Comparison of ENCODE assay signal across 29 cellular contexts in the genomic region with DNA sequence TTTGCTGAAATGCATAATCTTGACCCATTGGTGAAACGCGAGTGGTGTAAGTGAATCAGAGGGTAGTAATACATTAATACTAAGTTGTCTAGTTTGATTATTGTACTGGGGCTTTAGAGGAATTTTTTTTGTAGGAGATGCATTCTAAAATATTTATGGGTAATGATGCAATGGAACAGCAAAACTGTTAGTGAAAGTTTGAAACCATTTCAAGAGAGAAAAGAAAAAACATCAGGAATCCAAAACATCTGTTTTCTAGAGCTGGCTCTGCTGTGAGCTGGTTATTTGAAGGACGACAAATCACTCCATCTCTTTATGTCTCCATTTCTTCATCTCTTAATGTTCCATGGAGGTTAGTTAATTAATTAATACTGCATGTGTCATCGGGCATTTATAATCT.
"Had no signal": no experiment of that assay in that cellular context is flagged by ENCODE, and none has a peak within 500 bp of the region (broad histone marks: within the 10 kb centered on the region; RNA-seq: fewer than 3 reads in every experiment).

No MANE protein-coding gene starts in this region.

- H3K9me3 Mint-ChIP-seq: nephron had no signal

- H3K9me3 ChIP-seq: breast epithelium, mucosa of descending colon, ovary, upper lobe of left lung, vagina had no signal

- H3K27me3 ChIP-seq: breast epithelium, ovary, upper lobe of left lung, vagina had no signal

- H3K27ac Mint-ChIP-seq: activated CD4-positive, alpha-beta memory T cell treated with anti-CD3 and anti-CD28 coated beads for 36 hours; activated CD4-positive, alpha-beta T cell treated with anti-CD3 and anti-CD28 coated beads, Interleukin-2, amount 10 ng/mL, durations not matched to agents 24 days and 14 days; activated naive CD4-positive, alpha-beta T cell treated with anti-CD3 and anti-CD28 coated beads, Interleukin-2, amount 10 ng/mL, durations not matched to agents 7 days and 5 days; nephron; progenitor cell of endocrine pancreas; stimulated activated memory B cell treated with anti-CD40 and anti-IgM and Interleukin-4, amounts not matched to agents 10 μg/mL and 1 μg/mL and 100 μg/mL, for 72 hours; stimulated activated naive CD8-positive, alpha-beta T cell treated with anti-CD3 and anti-CD28 coated beads, Interleukin-15, amount 100 ng/mL, for 72 hours; T-helper 17 cell had no signal

- DNase-seq: activated CD4-positive, alpha-beta memory T cell treated with anti-CD3 and anti-CD28 coated beads for 36 hours; activated CD4-positive, alpha-beta T cell treated with anti-CD3 and anti-CD28 coated beads, Interleukin-2, amount 10 ng/mL, durations not matched to agents 24 days and 14 days; activated CD4-positive, CD25-positive, alpha-beta regulatory T cell treated with anti-CD3 and anti-CD28 coated beads, Interleukin-2, amount 50 U/mL, for 72 hours; activated CD8-positive, alpha-beta memory T cell treated with anti-CD3 and anti-CD28 coated beads, Interleukin-2, amount 50 U/mL, for 4 hours; activated gamma-delta T cell; activated naive CD4-positive, alpha-beta T cell treated with anti-CD3 and anti-CD28 coated beads, Interleukin-2, amount 10 ng/mL, durations not matched to agents 7 days and 5 days; activated T-cell treated with anti-CD3 and anti-CD28 coated beads, Interleukin-2, amount 50 U/mL, for 1 hour; central memory CD4-positive, alpha-beta T cell; effector CD8-positive, alpha-beta T cell; foreskin fibroblast; head of caudate nucleus; hippocampal formation; left cardiac atrium; left ventricle myocardium superior; mucosa of descending colon; ovary; small intestine; stimulated activated CD4-positive, alpha-beta T cell treated with anti-CD3 and anti-CD28 coated beads, Interleukin-4, amount 100 ng/mL, for 24 hours; stimulated activated naive CD8-positive, alpha-beta T cell treated with anti-CD3 and anti-CD28 coated beads, Interleukin-15, amount 100 ng/mL, for 72 hours; substantia nigra; T-helper 17 cell; T1000; upper lobe of left lung had no signal

- H3K4me1 ChIP-seq: breast epithelium, upper lobe of left lung, vagina had no signal

- H3K4me3 ChIP-seq: breast epithelium, mucosa of descending colon, ovary, upper lobe of left lung, vagina had no signal

- H3K36me3 ChIP-seq: breast epithelium, ovary, upper lobe of left lung, vagina had no signal

- H3K27ac ChIP-seq: breast epithelium, ovary, upper lobe of left lung, vagina had no signal

- H3K36me3 Mint-ChIP-seq: activated CD4-positive, alpha-beta memory T cell treated with anti-CD3 and anti-CD28 coated beads for 36 hours; activated naive CD4-positive, alpha-beta T cell treated with anti-CD3 and anti-CD28 coated beads, Interleukin-2, amount 10 ng/mL, durations not matched to agents 7 days and 5 days; stimulated activated memory B cell treated with anti-CD40 and anti-IgM and Interleukin-4, amounts not matched to agents 10 μg/mL and 1 μg/mL and 100 μg/mL, for 72 hours had no signal

- ATAC-seq: left cardiac atrium; left ventricle myocardium superior; mucosa of descending colon; sciatic nerve; stimulated activated memory B cell treated with anti-CD40 and anti-IgM and Interleukin-4, amounts not matched to agents 10 μg/mL and 1 μg/mL and 100 μg/mL, for 72 hours; stimulated activated naive CD8-positive, alpha-beta T cell treated with anti-CD3 and anti-CD28 coated beads, Interleukin-15, amount 100 ng/mL, for 72 hours; T-helper 17 cell had no signal
